In the genomic region with DNA sequence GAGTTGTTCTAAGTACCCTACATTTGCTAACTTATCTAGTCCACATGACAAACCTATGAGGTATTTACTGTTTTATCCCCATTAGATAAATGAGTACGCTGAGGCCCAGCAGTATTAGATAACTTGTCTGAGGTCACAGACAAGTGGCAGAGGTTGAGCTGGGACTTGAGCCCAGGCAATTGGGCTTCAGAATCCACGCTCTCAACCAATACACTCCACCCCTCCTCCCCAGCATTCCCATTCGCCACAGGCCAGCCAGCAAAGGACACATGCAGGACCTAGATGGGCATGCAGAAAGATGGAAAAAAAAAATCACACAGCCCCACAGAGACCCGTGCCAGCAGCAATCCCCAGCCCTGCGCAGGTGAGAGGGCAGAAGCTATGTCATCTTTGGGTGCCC, we compare ENCODE assay signal across 10 cellular contexts. TPM values are rescaled to one million over a fixed set of nuclear protein-coding genes. Genes with fewer than 3 reads are reported as not detected.
A peak's percentile ranks its signal among the peaks of the same experiment; 100 is the strongest.
DNase-seq lines count a peak whose midpoint lies in the region; ATAC-seq, FAIRE-seq and TF ChIP-seq lines count a peak whose summit lies in the region.
"Had no signal": no experiment of that assay in that cellular context is flagged by ENCODE, and none has a peak within 500 bp of the region (broad histone marks: within the 10 kb centered on the region; RNA-seq: fewer than 3 reads in every experiment).

No MANE protein-coding gene starts in this region.

- H3K36me3 ChIP-seq in DND-41 (ENCODE audit: insufficient read depth, low read length) (no peaks in the 10 kb centered on the region), cardiac muscle cell (no peaks in the 10 kb centered on the region), sigmoid colon (no peaks in the 10 kb centered on the region), A673 (ENCODE audit: insufficient read depth, low read length, poor library complexity, severe bottlenecking) (no peaks in the 10 kb centered on the region)

- WGBS in sigmoid colon, 2 donors, result 70 to 79% methylated on average over 5 of the region's 5 CpGs

- no peak overlapping the region; a peak in 1 of 4 replicates for H3K4me3 ChIP-seq in DND-41 (ENCODE audit: low read depth in 1 of 2, low read length in 2 of 2)
- no peak overlapping the region for H3K4me3 ChIP-seq in cardiac muscle cell
- H3K4me3 ChIP-seq in sigmoid colon, result no peak overlapping the region
- no peak overlapping the region for H3K4me3 ChIP-seq in A673 (ENCODE audit: low read depth, low read length, poor library complexity, severe bottlenecking)

- H3K27me3 ChIP-seq in DND-41 (ENCODE audit: insufficient read depth, low read length, poor library complexity) (no peaks in the 10 kb centered on the region), cardiac muscle cell (no peaks in the 10 kb centered on the region), sigmoid colon (no peaks in the 10 kb centered on the region), A673 (replicated peaks; ENCODE audit: insufficient read depth, low read depth, low read length, poor library complexity) (no peaks in the 10 kb centered on the region)

- H3K27ac ChIP-seq in DND-41 (ENCODE audit: low read length) (peak overlapping the region; percentile 58; the same call in 1 of the 2 replicates), cardiac muscle cell (peak overlapping the region; percentile 80), sigmoid colon (peak overlapping the region; percentile 98 to 99 (median 99)), A673 (ENCODE audit: low read depth, low read length, poor library complexity, severe bottlenecking) (no peak overlapping the region)

- intact Hi-C loops in sigmoid colon (cut with DNase I) (no loop called here), A673 (cut with micrococcal nuclease; ENCODE audit: unreplicated experiment) (no loop called here)

- H3K79me2 ChIP-seq in DND-41 (ENCODE audit: insufficient read depth, low read length), result peaks cover 3% of the 10 kb centered on the region; the same call in 1 of the 2 replicates

- DNase-seq in DND-41 (no peak), T-helper 17 cell (no peak), cardiac muscle cell (ENCODE audit: low read depth in 1 of 2, low spot score in 1 of 2) (no peak), sigmoid colon (no peak), RCC 7860 (ENCODE audit: low spot score) (no peak), A673 (ENCODE audit: low spot score) (no peak), NCI-H524 (lab: John Stamatoyannopoulos, UW) (no peak), nucleus accumbens (lab: John Stamatoyannopoulos, UW) (no peak)
- DNase-seq: midbrain had no signal

- POLR2A ChIA-PET in A673 (lab: Charles Lee; ENCODE audit: low non-redundant PET), result interaction anchor here (0.5 to 0.7 kb wide), 2 partner anchors 26 to 49 kb away, joined by 3 to 5 read pairs; a partner anchor contains a TSS

- TF ChIP-seq POLR2A in sigmoid colon (IDR thresholded peaks at IDR 0.05), result no peak

- peak overlapping the region; percentile 36 for H3K4me2 ChIP-seq in DND-41 (ENCODE audit: insufficient read depth, low read length)

- peaks cover 62% of the 10 kb centered on the region for H4K20me1 ChIP-seq in DND-41 (ENCODE audit: insufficient read depth, low read length)

- TF ChIP-seq CTCF in DND-41 (IDR thresholded peaks at IDR 0.05; ENCODE audit: borderline replicate concordance, extremely low read depth, low read length, poor library complexity, severe bottlenecking) (no peak), cardiac muscle cell (IDR thresholded peaks at IDR 0.05; ENCODE audit: low read depth, low read length) (no peak), sigmoid colon (IDR thresholded peaks at IDR 0.05) (no peak), A673 (conservative IDR thresholded peaks at IDR 0.05; ENCODE audit: low read depth, low read length) (no peak)

- H3K27ac Mint-ChIP-seq in T-helper 17 cell, result peak overlapping the region; percentile 100

- CTCF ChIA-PET in A673 (lab: Charles Lee), result interaction anchor here (1.0 kb wide), 1 partner anchor 30 kb away, joined by 3 read pairs; no protein-coding TSS in a partner anchor

- no peaks in the 10 kb centered on the region for H3K9me3 ChIP-seq in DND-41 (ENCODE audit: insufficient read depth, low read length, severe bottlenecking)
- H3K9me3 ChIP-seq in T-helper 17 cell (ENCODE audit: control insufficient read depth, low read length, poor library complexity, severe bottlenecking), result no peaks in the 10 kb centered on the region
- H3K9me3 ChIP-seq in cardiac muscle cell (ENCODE audit: low read depth), result no peaks in the 10 kb centered on the region
- H3K9me3 ChIP-seq in sigmoid colon, result no peaks in the 10 kb centered on the region
- H3K9me3 ChIP-seq in A673 (ENCODE audit: low read depth, low read length, poor library complexity, severe bottlenecking), result no peaks in the 10 kb centered on the region

- H3K9ac ChIP-seq in DND-41 (ENCODE audit: low read depth, low read length), result peak overlapping the region; percentile 27; the same call in 1 of the 2 replicates

- no peak for ATAC-seq in DND-41 (ENCODE audit: insufficient read depth, low read depth)
- no peak for ATAC-seq in T-helper 17 cell

- no peak for FAIRE-seq in RCC 7860 (lab: Jason Lieb, UNC)
- FAIRE-seq: D721Med had no signal

- TF ChIP-seq EP300 in sigmoid colon (IDR thresholded peaks at IDR 0.05), result no peak

- no peaks in the 10 kb centered on the region for H3K36me3 Mint-ChIP-seq in T-helper 17 cell (ENCODE audit: low read depth)

- no TSS peak for BruUV-seq in A673 (replicated peaks; lab: Mats Ljungman, UMichigan)

- H3K4me1 ChIP-seq in DND-41 (ENCODE audit: insufficient read depth, low read length) (peaks cover 49% of the 10 kb centered on the region), cardiac muscle cell (ENCODE audit: low read depth) (peaks cover 67% of the 10 kb centered on the region), sigmoid colon (peaks cover 0 to 100% (median 100%) of the 10 kb centered on the region in 4 donors), A673 (ENCODE audit: insufficient read depth, low read length, poor library complexity, severe bottlenecking) (peaks cover 37% of the 10 kb centered on the region)

- peaks cover 72% of the 10 kb centered on the region for H3K4me1 Mint-ChIP-seq in T-helper 17 cell

- H2AFZ ChIP-seq in DND-41 (ENCODE audit: low read depth, low read length), result no peak overlapping the region

- peak overlapping the region; percentile 86 for H3K4me3 Mint-ChIP-seq in T-helper 17 cell

- no peaks in the 10 kb centered on the region for H3K27me3 Mint-ChIP-seq in T-helper 17 cell

RNA-seq across cellular contexts. Expression of a gene that starts 12.4 kb away (rescaled TPM):
- 100 to 1,000 TPM; 129 to 151 TPM for total RNA-seq in T-helper 17 cell
- total RNA-seq in cardiac muscle cell, result 43.3 and 93.0 TPM in 2 replicates
- polyA plus RNA-seq in cardiac muscle cell, result 43.7 and 55.9 TPM in 2 replicates
- 10 to 100 TPM; 45.3 to 79.2 (median 53.1) TPM for total RNA-seq in sigmoid colon
- polyA plus RNA-seq in sigmoid colon, result 10 to 100 TPM in 2 of 3 donors, 1 to 10 TPM in 1; 6.5 to 44.8 (median 16.8) TPM
- 58.9 and 63.0 TPM in 2 replicates for total RNA-seq in A673 (2021)

RNA-seq across cellular contexts. Expression of a gene that starts 34.3 kb away (rescaled TPM):
- total RNA-seq in T-helper 17 cell, result 1 to 10 TPM; 5.9 to 6.9 TPM
- total RNA-seq in cardiac muscle cell, result 23.3 and 26.2 TPM in 2 replicates
- polyA plus RNA-seq in cardiac muscle cell, result 28.9 and 29.2 TPM in 2 replicates
- total RNA-seq in sigmoid colon, result 10 to 100 TPM; 30.3 to 46.6 (median 32.2) TPM
- 10 to 100 TPM in 2 of 3 donors, 1 to 10 TPM in 1; 6.9 to 14.2 (median 12.0) TPM for polyA plus RNA-seq in sigmoid colon
- 39.3 and 39.8 TPM in 2 replicates for total RNA-seq in A673 (2021)

RNA-seq across cellular contexts. Expression of a gene that starts 48.7 kb away (rescaled TPM):
- total RNA-seq in T-helper 17 cell, result under 1 TPM; 0.27 to 0.55 TPM
- total RNA-seq in cardiac muscle cell, result 3.8 and 8.8 TPM in 2 replicates
- polyA plus RNA-seq in cardiac muscle cell, result 3.3 and 5.5 TPM in 2 replicates
- total RNA-seq in sigmoid colon, result 10 to 100 TPM; 13.8 to 36.8 (median 14.6) TPM
- 10 to 100 TPM in 1 of 3 donors, 1 to 10 TPM in 2; 3.9 to 16.2 (median 4.2) TPM for polyA plus RNA-seq in sigmoid colon
- 4.3 and 5.7 TPM in 2 replicates for total RNA-seq in A673 (2021)
